23 cellular contexts compared by ENCODE assay signal in genomic region chr15:50546566-50546965, GRCh38. TPM values are rescaled to one million over a fixed set of nuclear protein-coding genes. Genes with fewer than 3 reads are reported as not detected.
A peak's percentile ranks its signal among the peaks of the same experiment; 100 is the strongest.
DNase-seq lines count a peak whose midpoint lies in the region; ATAC-seq, FAIRE-seq and TF ChIP-seq lines count a peak whose summit lies in the region.
"Had no signal": no experiment of that assay in that cellular context is flagged by ENCODE, and none has a peak within 500 bp of the region (broad histone marks: within the 10 kb centered on the region; RNA-seq: fewer than 3 reads in every experiment).

USP50 (minus strand) TSS chr15:50546666; CDS start chr15:50546525, 141 bp downstream.

- TF ChIP-seq POLR2A in H54 (IDR thresholded peaks at IDR 0.05; ENCODE audit: low read depth, low read length): no peak

- ATAC-seq in T-helper 17 cell (no peak), GM21390 (IDR thresholded peaks at IDR 0.05; ENCODE audit: unreplicated experiment) (no peak)
- ATAC-seq in stimulated activated naive B cell treated with anti-CD40 and anti-IgM and Interleukin-4, amounts not matched to agents 10 μg/mL and 1 μg/mL and 100 μg/mL, for 72 hours (replicated peaks): no peak

- no peaks in the 10 kb centered on the region for H3K27me3 ChIP-seq in BLaER1 treated with 17β-estradiol and CSF1 and Interleukin-3, amounts not matched to agents 10 nM and 100 nM
- no peaks in the 10 kb centered on the region for H3K27me3 ChIP-seq in CD8-positive, alpha-beta memory T cell (ENCODE audit: insufficient read depth, low read length, poor library complexity, severe bottlenecking)

- no peak within 1 kb of the TSS for H3K4me3 Mint-ChIP-seq in T-helper 17 cell
- no peak within 1 kb of the TSS for H3K4me3 Mint-ChIP-seq in stimulated activated naive B cell treated with anti-CD40 and anti-IgM and Interleukin-4, amounts not matched to agents 10 μg/mL and 1 μg/mL and 100 μg/mL, for 72 hours
- no peak within 1 kb of the TSS for H3K4me3 Mint-ChIP-seq in CD8-positive, alpha-beta memory T cell
- H3K4me3 Mint-ChIP-seq: CD14-positive monocyte; CD4-positive, alpha-beta T cell; HFFc6 had no signal

- FAIRE-seq in H54 (lab: Jason Lieb, UNC): no peak
- FAIRE-seq: GM12891, GM18507, H1 had no signal

- no peak within 1 kb of the TSS for H3K4me3 ChIP-seq in BLaER1 treated with 17β-estradiol and CSF1 and Interleukin-3, amounts not matched to agents 10 nM and 100 nM
- no peak within 1 kb of the TSS for H3K4me3 ChIP-seq in CD8-positive, alpha-beta memory T cell (ENCODE audit: low read length)
- H3K4me3 ChIP-seq: GM23248, HAP-1 had no signal

- peak within 1 kb of the TSS in 7 of 11 experiments; percentile 11 to 48 (median 39); a peak in 12 of 22 replicates for H3K4me2 ChIP-seq in BLaER1 treated with 17β-estradiol and CSF1 and Interleukin-3, amounts not matched to agents 10 nM and 100 nM

- no peaks in the 10 kb centered on the region for H3K9me3 ChIP-seq in BLaER1 treated with 17β-estradiol and CSF1 and Interleukin-3, amounts not matched to agents 10 nM and 100 nM (replicated peaks in 1 of 11)
- H3K9me3 ChIP-seq in T-helper 17 cell (ENCODE audit: control insufficient read depth, low read length, poor library complexity, severe bottlenecking): no peaks in the 10 kb centered on the region
- no peaks in the 10 kb centered on the region for H3K9me3 ChIP-seq in CD8-positive, alpha-beta memory T cell (ENCODE audit: low read length)
- H3K9me3 ChIP-seq: HAP-1 had no signal

- DNase-seq in T-helper 17 cell (no peak), H54 (ENCODE audit: insufficient read length, low spot score) (no peak)
- DNase-seq in stimulated activated naive B cell treated with anti-CD40 and anti-IgM and Interleukin-4, amounts not matched to agents 10 μg/mL and 1 μg/mL and 100 μg/mL, for 72 hours: no peak
- no peak for DNase-seq in CD8-positive, alpha-beta memory T cell
- DNase-seq: Calu3; CD4-positive, alpha-beta T cell; COR-L47; DMS53; DMS79 treated with DMSO at 0.1 percent for 48 hours; GF-D8; GM23248; HFFc6 had no signal

- POLR2A ChIA-PET in CD8-positive, alpha-beta memory T cell (lab: Charles Lee): no interaction called here

- no peak within 1 kb of the TSS for H3K9ac ChIP-seq in BLaER1 treated with 17β-estradiol and CSF1 and Interleukin-3, amounts not matched to agents 10 nM and 100 nM
- H3K9ac ChIP-seq: GM23248 had no signal

- peak within 1 kb of the TSS; percentile 29 for H3K27ac Mint-ChIP-seq in T-helper 17 cell
- peak within 1 kb of the TSS; percentile 39 for H3K27ac Mint-ChIP-seq in stimulated activated naive B cell treated with anti-CD40 and anti-IgM and Interleukin-4, amounts not matched to agents 10 μg/mL and 1 μg/mL and 100 μg/mL, for 72 hours
- H3K27ac Mint-ChIP-seq in CD8-positive, alpha-beta memory T cell: peak within 1 kb of the TSS in 1 of 8 donors; percentile 30
- H3K27ac Mint-ChIP-seq: CD14-positive monocyte; CD4-positive, alpha-beta T cell; HFFc6 had no signal

- CTCF ChIA-PET in CD8-positive, alpha-beta memory T cell (lab: Charles Lee): no interaction called here

- no peaks in the 10 kb centered on the region for H3K9me3 Mint-ChIP-seq in stimulated activated naive B cell treated with anti-CD40 and anti-IgM and Interleukin-4, amounts not matched to agents 10 μg/mL and 1 μg/mL and 100 μg/mL, for 72 hours
- no peaks in the 10 kb centered on the region for H3K9me3 Mint-ChIP-seq in CD8-positive, alpha-beta memory T cell
- H3K9me3 Mint-ChIP-seq: CD4-positive, alpha-beta T cell; HFFc6 had no signal

- peaks cover 2% of the 10 kb centered on the region for H3K4me1 Mint-ChIP-seq in T-helper 17 cell
- H3K4me1 Mint-ChIP-seq in stimulated activated naive B cell treated with anti-CD40 and anti-IgM and Interleukin-4, amounts not matched to agents 10 μg/mL and 1 μg/mL and 100 μg/mL, for 72 hours: peaks cover under 1 to 2% of the 10 kb centered on the region in 2 donors
- H3K4me1 Mint-ChIP-seq in CD8-positive, alpha-beta memory T cell: peaks cover under 1 to 2% (median 2%) of the 10 kb centered on the region in 3 donors
- H3K4me1 Mint-ChIP-seq: CD14-positive monocyte had no signal

- peaks cover 0 to 11% (median 8%) of the 10 kb centered on the region in 10 experiments; a peak in 14 of 20 replicates for H3K4me1 ChIP-seq in BLaER1 treated with 17β-estradiol and CSF1 and Interleukin-3, amounts not matched to agents 10 nM and 100 nM
- H3K4me1 ChIP-seq in CD8-positive, alpha-beta memory T cell (ENCODE audit: insufficient read depth, low read length): no peaks in the 10 kb centered on the region
- H3K4me1 ChIP-seq: HAP-1 had no signal

- no peak within 1 kb of the TSS for H3K27ac ChIP-seq in BLaER1 treated with 17β-estradiol and CSF1 and Interleukin-3, amounts not matched to agents 10 nM and 100 nM
- no peak within 1 kb of the TSS for H3K27ac ChIP-seq in CD8-positive, alpha-beta memory T cell (ENCODE audit: low read depth, low read length)
- H3K27ac ChIP-seq: GM23248 had no signal

- H3K27me3 Mint-ChIP-seq in T-helper 17 cell: peaks cover 30% of the 10 kb centered on the region
- H3K27me3 Mint-ChIP-seq in stimulated activated naive B cell treated with anti-CD40 and anti-IgM and Interleukin-4, amounts not matched to agents 10 μg/mL and 1 μg/mL and 100 μg/mL, for 72 hours: no peaks in the 10 kb centered on the region
- H3K27me3 Mint-ChIP-seq in CD8-positive, alpha-beta memory T cell: peaks cover 2 to 22% of the 10 kb centered on the region in 2 donors

- H3K36me3 Mint-ChIP-seq in T-helper 17 cell (ENCODE audit: low read depth): no peaks in the 10 kb centered on the region
- H3K36me3 Mint-ChIP-seq in stimulated activated naive B cell treated with anti-CD40 and anti-IgM and Interleukin-4, amounts not matched to agents 10 μg/mL and 1 μg/mL and 100 μg/mL, for 72 hours: peaks cover 0 to 6% of the 10 kb centered on the region in 2 donors
- no peaks in the 10 kb centered on the region for H3K36me3 Mint-ChIP-seq in CD8-positive, alpha-beta memory T cell
- H3K36me3 Mint-ChIP-seq: CD14-positive monocyte had no signal

- no peaks in the 10 kb centered on the region for H3K36me3 ChIP-seq in BLaER1 treated with 17β-estradiol and CSF1 and Interleukin-3, amounts not matched to agents 10 nM and 100 nM
- H3K36me3 ChIP-seq in CD8-positive, alpha-beta memory T cell (ENCODE audit: insufficient read depth, low read length): no peaks in the 10 kb centered on the region
- H3K36me3 ChIP-seq: HAP-1 had no signal

- no peaks in the 10 kb centered on the region for H4K20me1 ChIP-seq in BLaER1 treated with 17β-estradiol and CSF1 and Interleukin-3, amounts not matched to agents 10 nM and 100 nM

RNA-seq across cellular contexts. Expression of gene USP50, which starts in this region (rescaled TPM):
- total RNA-seq in T-helper 17 cell: under 1 TPM in 1 of 2 donors, not detected in 1; 0.76 TPM
- total RNA-seq in CD8-positive, alpha-beta memory T cell: under 1 TPM in 1 of 2 experiments, not detected in 1; 0.40 TPM
- polyA plus RNA-seq in CD8-positive, alpha-beta memory T cell: not detected
- total RNA-seq: A172, Calu3, Daoy, G401, GM23248, H1 had no signal
- polyA plus RNA-seq: BJ, CD14-positive monocyte, H1 had no signal
